In the genomic region with DNA sequence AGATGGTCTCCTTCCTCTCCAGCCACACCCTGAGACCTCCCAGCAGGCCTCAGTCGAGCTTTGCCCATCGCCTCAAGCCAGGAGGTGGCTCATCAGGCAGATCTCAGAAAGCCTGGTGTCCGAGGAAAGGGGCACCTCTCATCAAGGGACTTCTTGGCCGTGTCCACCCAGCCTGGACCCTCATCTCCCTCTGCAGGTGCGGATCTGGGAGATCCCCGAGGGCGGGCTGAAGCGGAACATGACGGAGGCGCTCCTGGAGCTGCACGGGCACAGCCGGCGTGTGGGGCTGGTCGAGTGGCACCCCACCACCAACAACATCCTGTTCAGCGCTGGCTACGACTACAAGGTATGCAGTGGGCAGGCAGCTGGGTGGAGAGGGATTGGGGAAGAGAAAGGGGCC, we compare ENCODE assay signal across 7 cellular contexts.
"Had no signal": no experiment of that assay in that cellular context is flagged by ENCODE, and none has a peak within 500 bp of the region (broad histone marks: within the 10 kb centered on the region; RNA-seq: fewer than 3 reads in every experiment).

No MANE protein-coding gene starts in this region.

- FAIRE-seq: HTR-8/SVneo had no signal

- H3K4me1 ChIP-seq: HAP-1 had no signal

- H3K9ac ChIP-seq: GM23248 had no signal

- H3K9me3 ChIP-seq: HAP-1 had no signal

- ATAC-seq: HCT116 had no signal

- DNase-seq: GM23248, GOT3, H7, HFFc6 had no signal

- H2AFZ ChIP-seq: GM23248 had no signal

- H3K27ac ChIP-seq: GM23248 had no signal

- H3K4me3 ChIP-seq: GM23248, HAP-1 had no signal

- H3K36me3 ChIP-seq: HAP-1 had no signal
